In genomic region chr6:170067257-170067656, GRCh38 we compare ENCODE assay signal across 1 cellular context.
TF ChIP-seq lines count a peak whose summit lies in the region.

No MANE protein-coding gene starts in this region.

TF ChIP-seq in HepG2, 621 proteins besides CTCF, POLR2A, EP300 and RAD21 (continued from another document):
- TF ChIP-seq ZNF407 (CRISPR knock-in tag; IDR thresholded peaks at IDR 0.05; ENCODE audit: not compliant biosample characterization) = no peak
- TF ChIP-seq MIXL1 (CRISPR knock-in tag; IDR thresholded peaks at IDR 0.05) = no peak
- TF ChIP-seq ZFP91 (CRISPR knock-in tag; IDR thresholded peaks at IDR 0.05; ENCODE audit: borderline replicate concordance) = no peak
- no peak for TF ChIP-seq STAG1 (CRISPR knock-in tag; IDR thresholded peaks at IDR 0.05)
- no peak for TF ChIP-seq YY1 (IDR thresholded peaks at IDR 0.05; ENCODE audit: insufficient read depth, insufficient replicate concordance, low read depth, low read length)
- no peak for TF ChIP-seq ADNP (CRISPR knock-in tag; IDR thresholded peaks at IDR 0.05)
- TF ChIP-seq ZNF260 (CRISPR knock-in tag; IDR thresholded peaks at IDR 0.05; ENCODE audit: borderline replicate concordance, low read depth) = no peak
